Comparison of ENCODE assay signal across 22 cellular contexts in the genomic region with DNA sequence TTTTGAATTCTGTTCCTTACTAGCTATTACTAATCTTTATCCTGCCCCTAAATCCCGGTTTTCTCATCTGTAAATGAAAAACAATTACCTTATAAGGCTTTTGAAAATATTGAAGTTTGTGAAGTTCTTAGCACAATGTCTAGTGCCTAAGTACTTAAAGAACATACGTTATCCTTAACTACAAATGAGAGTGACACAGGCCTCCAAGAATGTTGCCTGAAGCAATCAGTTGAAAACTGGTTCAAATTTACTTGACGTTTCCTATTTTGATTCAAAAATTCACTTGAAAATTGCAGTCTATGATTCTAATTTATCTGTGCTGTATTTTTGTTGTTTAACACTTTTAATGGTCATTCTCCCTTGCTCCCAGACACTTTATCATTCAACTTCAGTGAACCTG. TPM values are rescaled to one million over a fixed set of nuclear protein-coding genes. Genes with fewer than 3 reads are reported as not detected.
DNase-seq lines count a peak whose midpoint lies in the region; ATAC-seq, FAIRE-seq and TF ChIP-seq lines count a peak whose summit lies in the region.
"Had no signal": no experiment of that assay in that cellular context is flagged by ENCODE, and none has a peak within 500 bp of the region (broad histone marks: within the 10 kb centered on the region; RNA-seq: fewer than 3 reads in every experiment).

No MANE protein-coding gene starts in this region.

- no peaks in the 10 kb centered on the region for H3K9me2 ChIP-seq in Loucy (replicated peaks; ENCODE audit: low read depth, low read length)

- DNase-seq in CD8-positive, alpha-beta memory T cell: no peak
- peak; percentile 72 for DNase-seq in bronchial epithelial cell (ENCODE audit: low read depth)
- DNase-seq in keratinocyte (ENCODE audit: low read depth, low spot score): no peak
- DNase-seq in testis: no peak
- DNase-seq in Kasumi-1 (lab: John Stamatoyannopoulos, UW): no peak
- DNase-seq: adrenal gland, BE2C, DMS79 treated with DMSO at 0.1 percent for 48 hours, dorsolateral prefrontal cortex, kidney, NCI-H1436, NCI-H510A, OCI-M1, T-helper 1 cell had no signal

- H3K27me3 Mint-ChIP-seq in CD8-positive, alpha-beta memory T cell: peaks cover 0 to 10% of the 10 kb centered on the region in 2 donors
- H3K27me3 Mint-ChIP-seq: IgD-negative memory B cell had no signal

- no peak overlapping the region for H3K27ac ChIP-seq in CD8-positive, alpha-beta memory T cell (ENCODE audit: low read depth, low read length)
- H3K27ac ChIP-seq in keratinocyte (ENCODE audit: control insufficient read depth, insufficient read depth, low read length): peak overlapping the region; percentile 48
- H3K27ac ChIP-seq in testis: no peak overlapping the region
- H3K27ac ChIP-seq: adrenal gland, dorsolateral prefrontal cortex, gastroesophageal sphincter, right atrium auricular region had no signal

- peaks cover 45% of the 10 kb centered on the region for H3K4me1 ChIP-seq in CD8-positive, alpha-beta memory T cell (ENCODE audit: insufficient read depth, low read length)
- H3K4me1 ChIP-seq in Loucy (ENCODE audit: insufficient read depth, low read length, poor library complexity, severe bottlenecking) (peaks cover 60% of the 10 kb centered on the region), keratinocyte (ENCODE audit: control insufficient read depth, extremely low read depth, insufficient read depth, low read length) (peaks cover 21% of the 10 kb centered on the region), testis (peaks cover 5% of the 10 kb centered on the region)
- H3K4me1 ChIP-seq: BE2C had no signal

- dilution Hi-C loops in keratinocyte (cut with MboI; ENCODE audit: extremely low pct_ligation_motif_present, low sequenced_read_pairs): no loop called here

- TF ChIP-seq POLR2A in testis (IDR thresholded peaks at IDR 0.05): no peak

- FAIRE-seq in bronchial epithelial cell (lab: Jason Lieb, UNC): no peak
- FAIRE-seq in keratinocyte (lab: Jason Lieb, UNC): peak; percentile 84
- FAIRE-seq: GM12891, kidney, urothelium cell line had no signal

- H3K36me3 ChIP-seq in CD8-positive, alpha-beta memory T cell (ENCODE audit: insufficient read depth, low read length): no peaks in the 10 kb centered on the region
- H3K36me3 ChIP-seq in Loucy (ENCODE audit: insufficient read depth, low read length) (no peaks in the 10 kb centered on the region), bronchial epithelial cell (ENCODE audit: control insufficient read depth, insufficient read depth, low read length) (no peaks in the 10 kb centered on the region), keratinocyte (ENCODE audit: control insufficient read depth in 2 of 2, extremely low read depth in 1 of 2, insufficient read depth in 2 of 2, low read length in 2 of 2) (no peaks in the 10 kb centered on the region), testis (ENCODE audit: low read depth, missing control alignments) (no peaks in the 10 kb centered on the region)
- H3K36me3 ChIP-seq: adrenal gland, BE2C, gastroesophageal sphincter, right atrium auricular region had no signal

- H3K79me2 ChIP-seq in Loucy (ENCODE audit: insufficient read depth, low read length): peaks cover 82% of the 10 kb centered on the region
- H3K79me2 ChIP-seq in keratinocyte (ENCODE audit: control insufficient read depth, insufficient read depth, low read length): peaks cover 2% of the 10 kb centered on the region

- H2AFZ ChIP-seq in Loucy (ENCODE audit: low read length) (no peak overlapping the region), keratinocyte (ENCODE audit: control insufficient read depth, low read length) (no peak overlapping the region)

- H4K20me1 ChIP-seq in Loucy (ENCODE audit: insufficient read depth, low read length, poor library complexity, severe bottlenecking) (peaks cover 36% of the 10 kb centered on the region), keratinocyte (ENCODE audit: control insufficient read depth, extremely low read depth, insufficient read depth, low read length) (no peaks in the 10 kb centered on the region)

- no peak overlapping the region for H3K4me3 ChIP-seq in CD8-positive, alpha-beta memory T cell (ENCODE audit: low read length)
- H3K4me3 ChIP-seq in Loucy (ENCODE audit: low read length, poor library complexity, severe bottlenecking): peak overlapping the region; percentile 88
- H3K4me3 ChIP-seq in bronchial epithelial cell (ENCODE audit: low read depth, low read length): no peak overlapping the region
- no peak overlapping the region for H3K4me3 ChIP-seq in keratinocyte (ENCODE audit: control insufficient read depth in 2 of 3, extremely low read depth in 1 of 3, insufficient read depth in 2 of 3, low read depth in 1 of 3, low read length in 3 of 3)
- no peak overlapping the region for H3K4me3 ChIP-seq in testis
- H3K4me3 ChIP-seq: adrenal gland, dorsolateral prefrontal cortex, gastroesophageal sphincter, right atrium auricular region had no signal

- ATAC-seq in GM21528 (IDR thresholded peaks at IDR 0.05; ENCODE audit: low FRiP score, unreplicated experiment) (no peak), HG02571 (IDR thresholded peaks at IDR 0.05; ENCODE audit: unreplicated experiment) (no peak)
- ATAC-seq: gastroesophageal sphincter had no signal

- H3K9ac ChIP-seq in Loucy (ENCODE audit: low read depth, low read length, poor library complexity, severe bottlenecking) (peak overlapping the region; percentile 92), keratinocyte (ENCODE audit: control insufficient read depth, extremely low read depth, insufficient read depth, low read length) (no peak overlapping the region)

- POLR2A ChIA-PET in CD8-positive, alpha-beta memory T cell (lab: Charles Lee): no interaction called here

- TF ChIP-seq CTCF in Loucy (conservative IDR thresholded peaks at IDR 0.05; ENCODE audit: low read length) (no peak), bronchial epithelial cell (IDR thresholded peaks at IDR 0.05; ENCODE audit: insufficient read depth, low read length, severe bottlenecking) (no peak), keratinocyte (optimal IDR thresholded peaks at IDR 0.05 in 1 of 3, IDR thresholded peaks at IDR 0.05 in 1 of 3, conservative IDR thresholded peaks at IDR 0.05 in 1 of 3; ENCODE audit: extremely low read depth in 1 of 3, insufficient read depth in 2 of 3, low read length in 3 of 3) (no peak), testis (IDR thresholded peaks at IDR 0.05) (no peak)

- H3K9me3 ChIP-seq in CD8-positive, alpha-beta memory T cell (ENCODE audit: low read length): no peaks in the 10 kb centered on the region
- H3K9me3 ChIP-seq in Loucy (ENCODE audit: insufficient read depth, low read depth, low read length) (no peaks in the 10 kb centered on the region), keratinocyte (ENCODE audit: control insufficient read depth, low read depth, low read length) (no peaks in the 10 kb centered on the region), testis (no peaks in the 10 kb centered on the region)
- H3K9me3 ChIP-seq: adrenal gland, BE2C, gastroesophageal sphincter, right atrium auricular region had no signal

- no peaks in the 10 kb centered on the region; the same call in 1 of the 2 replicates for H3F3A ChIP-seq in Loucy (ENCODE audit: low read depth)

- H3K27me3 ChIP-seq in CD8-positive, alpha-beta memory T cell (ENCODE audit: insufficient read depth, low read length, poor library complexity, severe bottlenecking): no peaks in the 10 kb centered on the region
- H3K27me3 ChIP-seq in Loucy (ENCODE audit: insufficient read depth, low read length, poor library complexity, severe bottlenecking) (no peaks in the 10 kb centered on the region), bronchial epithelial cell (ENCODE audit: control insufficient read depth, insufficient read depth, low read length) (no peaks in the 10 kb centered on the region), keratinocyte (ENCODE audit: control insufficient read depth, extremely low read depth, insufficient read depth, low read length) (no peaks in the 10 kb centered on the region), testis (no peaks in the 10 kb centered on the region)
- H3K27me3 ChIP-seq: adrenal gland, BE2C, dorsolateral prefrontal cortex, gastroesophageal sphincter, right atrium auricular region had no signal

- peaks cover 0 to 6% (median 2%) of the 10 kb centered on the region in 5 donors for H3K9me3 Mint-ChIP-seq in CD8-positive, alpha-beta memory T cell

- H3K9me1 ChIP-seq in keratinocyte (ENCODE audit: control insufficient read depth, extremely low read depth, insufficient read depth, low read length): no peaks in the 10 kb centered on the region

- H3K36me3 Mint-ChIP-seq in CD8-positive, alpha-beta memory T cell: peaks cover 3 to 35% (median 6%) of the 10 kb centered on the region in 3 donors

- intact Hi-C loops in testis (cut with DNase I; ENCODE audit: low total_unique reads): no loop called here

- WGBS in testis, 2 donors: 72 to 84% methylated on average over 3 of the region's 3 CpGs

- peak overlapping the region; percentile 86 for H3K4me2 ChIP-seq in Loucy (ENCODE audit: low read depth, low read length, poor library complexity, severe bottlenecking)
- H3K4me2 ChIP-seq in keratinocyte (ENCODE audit: control insufficient read depth, extremely low read depth, insufficient read depth, low read depth, low read length): peak overlapping the region; percentile 40

- peak overlapping the region in 7 of 8 donors; percentile 1 to 100 (median 38) for H3K27ac Mint-ChIP-seq in CD8-positive, alpha-beta memory T cell

- peaks cover 62 to 86% (median 84%) of the 10 kb centered on the region in 3 donors for H3K4me1 Mint-ChIP-seq in CD8-positive, alpha-beta memory T cell

- CTCF ChIA-PET in CD8-positive, alpha-beta memory T cell (lab: Charles Lee): interaction anchor here (1.2 kb wide), 2 partner anchors 9 to 175 kb away, joined by 3 read pairs; no protein-coding TSS in a partner anchor

- H3K4me3 Mint-ChIP-seq in CD8-positive, alpha-beta memory T cell: peak overlapping the region in 4 of 7 donors; percentile 6 to 69 (median 25)

RNA-seq across cellular contexts. Expression of gene SENP7, which starts 3.2 kb away (rescaled TPM):
- 10 to 100 TPM; 11.1 to 13.2 TPM for total RNA-seq in CD8-positive, alpha-beta memory T cell
- polyA plus RNA-seq in CD8-positive, alpha-beta memory T cell: 8.3 TPM
- total RNA-seq in bronchial epithelial cell (5.8 and 7.3 TPM in 2 replicates), testis (10 to 100 TPM; 23.9 to 25.7 TPM)
- polyA plus RNA-seq in keratinocyte (2.7 to 7.4 TPM (median 5.2 TPM) in 3 replicates), testis (ENCODE audit: insufficient read depth, low read depth, low replicate concordance) (12.6 TPM)
- 7.2 TPM for polyA plus RNA-seq in keratinocyte (2011; ENCODE audit: low read depth)
- 1.7 and 3.9 TPM in 2 replicates for polyA plus RNA-seq in keratinocyte (2011; cell fraction: cytosol; rRNA removed)
- polyA plus RNA-seq in keratinocyte (2011; cell fraction: nucleus; rRNA removed): 10.8 and 12.4 TPM in 2 replicates
- 2.6 TPM in 2 replicates for polyA plus RNA-seq in keratinocyte (2012; ENCODE audit: low replicate concordance)
- polyA minus RNA-seq in keratinocyte: 0.95 to 15.5 TPM (median 5.7 TPM) in 3 replicates
- 1.9 TPM for polyA minus RNA-seq in keratinocyte (2011; cell fraction: cytosol; rRNA and poly(A)+ RNA removed)
- polyA minus RNA-seq in keratinocyte (2011; cell fraction: nucleus; rRNA and poly(A)+ RNA removed): 10.3 and 21.9 TPM in 2 replicates

RNA-seq across cellular contexts. Expression of gene TRMT10C, which starts 51.9 kb away (rescaled TPM):
- 10 to 100 TPM; 57.4 to 59.3 TPM for total RNA-seq in CD8-positive, alpha-beta memory T cell
- polyA plus RNA-seq in CD8-positive, alpha-beta memory T cell: 37.3 TPM
- total RNA-seq in bronchial epithelial cell (23.2 and 25.0 TPM in 2 replicates), testis (10 to 100 TPM; 13.5 to 16.3 TPM)
- polyA plus RNA-seq in keratinocyte (21.6 to 35.5 TPM (median 25.6 TPM) in 3 replicates), testis (ENCODE audit: insufficient read depth, low read depth, low replicate concordance) (13.3 TPM)
- 11.9 TPM for polyA plus RNA-seq in keratinocyte (2011; ENCODE audit: low read depth)
- 14.8 and 28.2 TPM in 2 replicates for polyA plus RNA-seq in keratinocyte (2011; cell fraction: cytosol; rRNA removed)
- polyA plus RNA-seq in keratinocyte (2011; cell fraction: nucleus; rRNA removed): 24.1 and 32.1 TPM in 2 replicates
- polyA plus RNA-seq in keratinocyte (2012; ENCODE audit: low replicate concordance): 19.9 and 26.4 TPM in 2 replicates
- polyA minus RNA-seq in keratinocyte: 4.1 to 16.6 TPM (median 11.3 TPM) in 3 replicates
- 17.5 TPM for polyA minus RNA-seq in keratinocyte (2011; cell fraction: cytosol; rRNA and poly(A)+ RNA removed)
- polyA minus RNA-seq in keratinocyte (2011; cell fraction: nucleus; rRNA and poly(A)+ RNA removed): 9.3 and 16.2 TPM in 2 replicates
